ENCODE assay signal across 8 cellular contexts in genomic region chr2:200525551-200525881, GRCh38. TPM values are rescaled to one million over a fixed set of nuclear protein-coding genes. Genes with fewer than 3 reads are reported as not detected.
DNase-seq lines count a peak whose midpoint lies in the region; ATAC-seq, FAIRE-seq and TF ChIP-seq lines count a peak whose summit lies in the region.

No MANE protein-coding gene starts in this region.

- H3K36me3 Mint-ChIP-seq in activated T-cell treated with anti-CD3 and anti-CD28 coated beads, Interleukin-2, amount 50 U/mL, for 24 hours (ENCODE audit: low read depth), result peaks cover 10% of the 10 kb centered on the region
- H3K36me3 Mint-ChIP-seq in astrocyte (ENCODE audit: low read depth, unreplicated experiment), result peaks cover 2% of the 10 kb centered on the region

- no peaks in the 10 kb centered on the region for H3K36me3 ChIP-seq in astrocyte (ENCODE audit: insufficient read depth, low read length)
- no peaks in the 10 kb centered on the region for H3K36me3 ChIP-seq in right lobe of liver
- no peaks in the 10 kb centered on the region for H3K36me3 ChIP-seq in thyroid gland

- H2AFZ ChIP-seq in astrocyte (ENCODE audit: low read depth, low read length), result peak overlapping the region; percentile 95

- WGBS in right lobe of liver (ENCODE audit: insufficient coverage, low coverage, low lambda C conversion rate, missing lambda C conversion rate), result 17% methylated on average over 7 of the region's 7 CpGs
- WGBS in thyroid gland, 2 donors, result 18 to 22% methylated on average over 7 of the region's 7 CpGs

- H3K79me2 ChIP-seq in astrocyte (ENCODE audit: insufficient read depth, low read length), result peaks cover 41% of the 10 kb centered on the region

- H3K4me1 Mint-ChIP-seq in activated T-cell treated with anti-CD3 and anti-CD28 coated beads, Interleukin-2, amount 50 U/mL, for 24 hours (ENCODE audit: low read depth), result peaks cover 24% of the 10 kb centered on the region
- H3K4me1 Mint-ChIP-seq in astrocyte (ENCODE audit: low read depth, unreplicated experiment), result peaks cover 4% of the 10 kb centered on the region

- H3K4me1 ChIP-seq in astrocyte (ENCODE audit: insufficient read depth, low read length) (peaks cover 5% of the 10 kb centered on the region), right lobe of liver (peaks cover 0 to 5% (median 2%) of the 10 kb centered on the region in 4 donors), thyroid gland (peaks cover 3 to 6% of the 10 kb centered on the region in 2 donors)

- H3K27ac ChIP-seq in astrocyte (ENCODE audit: low read depth, low read length), result no peak overlapping the region
- H3K27ac ChIP-seq in right lobe of liver, result no peak overlapping the region
- no peak overlapping the region for H3K27ac ChIP-seq in thyroid gland

- peak overlapping the region; percentile 88 for H3K27ac Mint-ChIP-seq in activated T-cell treated with anti-CD3 and anti-CD28 coated beads, Interleukin-2, amount 50 U/mL, for 24 hours
- no peak overlapping the region for H3K27ac Mint-ChIP-seq in astrocyte (ENCODE audit: unreplicated experiment)

- no peaks in the 10 kb centered on the region for H4K20me1 ChIP-seq in astrocyte (ENCODE audit: insufficient read depth, low read length)

- FAIRE-seq in astrocyte (lab: Jason Lieb, UNC), result no peak

- no peaks in the 10 kb centered on the region for H3K27me3 Mint-ChIP-seq in activated T-cell treated with anti-CD3 and anti-CD28 coated beads, Interleukin-2, amount 50 U/mL, for 24 hours
- H3K27me3 Mint-ChIP-seq in astrocyte (ENCODE audit: low read depth, unreplicated experiment), result no peaks in the 10 kb centered on the region

- H3K4me3 ChIP-seq in astrocyte (ENCODE audit: insufficient read depth, low read depth, low read length) (peak overlapping the region; percentile 81), right lobe of liver (peak overlapping the region; percentile 72 to 78 (median 76)), thyroid gland (replicated peaks in 1 of 3) (peak overlapping the region; percentile 25 to 67 (median 38))

- intact Hi-C loops in right lobe of liver (cut with DNase I) (no loop called here), thyroid gland (cut with DNase I) (no loop called here)

- H3K9ac ChIP-seq in astrocyte (ENCODE audit: low read length), result peak overlapping the region; percentile 83

- peak overlapping the region; percentile 92 for H3K4me2 ChIP-seq in astrocyte (ENCODE audit: low read length)

- TF ChIP-seq CTCF in astrocyte (IDR thresholded peaks at IDR 0.05; ENCODE audit: insufficient read depth, low read depth, low read length), result no peak
- TF ChIP-seq CTCF in right lobe of liver (IDR thresholded peaks at IDR 0.05), result no peak
- TF ChIP-seq CTCF in thyroid gland (IDR thresholded peaks at IDR 0.05), result no peak

- no peaks in the 10 kb centered on the region for H3K9me3 Mint-ChIP-seq in activated T-cell treated with anti-CD3 and anti-CD28 coated beads, Interleukin-2, amount 50 U/mL, for 24 hours
- H3K9me3 Mint-ChIP-seq in astrocyte (ENCODE audit: unreplicated experiment), result peaks cover 3% of the 10 kb centered on the region

- H3K27me3 ChIP-seq in astrocyte (ENCODE audit: insufficient read depth, low read length) (peaks cover 7% of the 10 kb centered on the region), right lobe of liver (no peaks in the 10 kb centered on the region), thyroid gland (no peaks in the 10 kb centered on the region)

- TF ChIP-seq POLR2A in right lobe of liver (IDR thresholded peaks at IDR 0.05) (no peak), thyroid gland (IDR thresholded peaks at IDR 0.05) (no peak)

- H3K9me3 ChIP-seq in astrocyte (ENCODE audit: insufficient read depth, low read depth, low read length) (no peaks in the 10 kb centered on the region), right lobe of liver (no peaks in the 10 kb centered on the region), thyroid gland (no peaks in the 10 kb centered on the region)

- ATAC-seq in right lobe of liver, result no peak

- peak overlapping the region; percentile 91 for H3K4me3 Mint-ChIP-seq in activated T-cell treated with anti-CD3 and anti-CD28 coated beads, Interleukin-2, amount 50 U/mL, for 24 hours
- peak overlapping the region; percentile 88 for H3K4me3 Mint-ChIP-seq in astrocyte (ENCODE audit: unreplicated experiment)

- DNase-seq in activated T-cell treated with anti-CD3 and anti-CD28 coated beads, Interleukin-2, amount 50 U/mL, for 24 hours, result no peak
- DNase-seq in activated T-cell treated with anti-CD3 and anti-CD28 coated beads for 4 hours, result no peak
- DNase-seq in astrocyte (ENCODE audit: low read depth), result no peak
- no peak for DNase-seq in right lobe of liver
- no peak for DNase-seq in thyroid gland
- no peak for DNase-seq in dermis blood vessel endothelial cell
- DNase-seq in NCI-H128 (lab: John Stamatoyannopoulos, UW; ENCODE audit: unreplicated experiment), result no peak
- DNase-seq in NCI-H1417 treated with DMSO at 0.1 percent for 48 hours (lab: John Stamatoyannopoulos, UW), result no peak

RNA-seq across cellular contexts. Expression of gene SGO2, which starts 0.5 kb away (rescaled TPM):
- total RNA-seq in astrocyte (4.2 and 4.9 TPM in 2 replicates), right lobe of liver (1 to 10 TPM in 2 of 6 experiments, under 1 TPM in 4; 0.37 to 1.8 (median 0.92) TPM), thyroid gland (1 to 10 TPM; 1.6 to 5.2 (median 3.2) TPM), dermis blood vessel endothelial cell (4.9 and 15.9 TPM in 2 replicates)

RNA-seq across cellular contexts. Expression of gene KCTD18, which starts 15.6 kb away (rescaled TPM):
- total RNA-seq in astrocyte (6.4 and 8.2 TPM in 2 replicates), right lobe of liver (10 to 100 TPM in 1 of 6 experiments, 1 to 10 TPM in 5; 6.2 to 16.7 (median 7.3) TPM), thyroid gland (100 to 1,000 TPM in 1 of 4 donors, 10 to 100 TPM in 3; 30.5 to 122 (median 60.4) TPM), dermis blood vessel endothelial cell (11.0 and 11.1 TPM in 2 replicates)
